In genomic region chr10:6729967-6730366, GRCh38 we compare ENCODE assay signal across 28 cellular contexts.
DNase-seq lines count a peak whose midpoint lies in the region; ATAC-seq and TF ChIP-seq lines count a peak whose summit lies in the region.
"Had no signal": no experiment of that assay in that cellular context is flagged by ENCODE, and none has a peak within 500 bp of the region (broad histone marks: within the 10 kb centered on the region; RNA-seq: fewer than 3 reads in every experiment).

No MANE protein-coding gene starts in this region.

- TSS peak; percentile 78 for BruUV-seq in PC-9 (replicated peaks; lab: Mats Ljungman, UMichigan)

- H3K27me3 ChIP-seq in PC-9 (ENCODE audit: insufficient read depth, low read depth), result no peaks in the 10 kb centered on the region
- H3K27me3 ChIP-seq: Peyer's patch had no signal

- no peaks in the 10 kb centered on the region for H3K9me3 ChIP-seq in PC-9 (ENCODE audit: insufficient read depth, low read depth)
- H3K9me3 ChIP-seq: heart right ventricle, Peyer's patch, sigmoid colon, tibial artery had no signal

- no peak overlapping the region for H3K27ac ChIP-seq in PC-9
- H3K27ac ChIP-seq: 22Rv1, heart right ventricle, parathyroid adenoma, Peyer's patch, SK-N-MC, tibial artery had no signal

- no peaks in the 10 kb centered on the region for H3K79me2 ChIP-seq in PC-9 (ENCODE audit: low read depth)
- H3K79me2 ChIP-seq: parathyroid adenoma had no signal

- H2AFZ ChIP-seq in PC-9, result no peak overlapping the region
- H2AFZ ChIP-seq: parathyroid adenoma had no signal

- intact Hi-C loops in PC-9 (cut with micrococcal nuclease; ENCODE audit: unreplicated experiment), result no loop called here

- ATAC-seq in HG03025 (IDR thresholded peaks at IDR 0.05; ENCODE audit: low FRiP score, unreplicated experiment), result no peak
- ATAC-seq in GM19023 (IDR thresholded peaks at IDR 0.05; ENCODE audit: unreplicated experiment), result no peak
- ATAC-seq: CD8-positive, alpha-beta T cell; effector memory CD8-positive, alpha-beta T cell; left lobe of liver; natural killer cell; T-helper 17 cell had no signal

- no peak for TF ChIP-seq CTCF in PC-9 (conservative IDR thresholded peaks at IDR 0.05)
- no peak for TF ChIP-seq CTCF in fibroblast of mammary gland (conservative IDR thresholded peaks at IDR 0.05; ENCODE audit: control insufficient read depth, insufficient read depth, low read depth, low read length)

- no peaks in the 10 kb centered on the region for H3K9me2 ChIP-seq in PC-9 (ENCODE audit: insufficient read depth)

- no peak overlapping the region for H3K4me2 ChIP-seq in PC-9

- POLR2A ChIA-PET in PC-9 (lab: Charles Lee; ENCODE audit: unreplicated experiment), result no interaction called here

- peaks cover 5% of the 10 kb centered on the region; the same call in 1 of the 2 replicates for H3F3A ChIP-seq in PC-9 (ENCODE audit: insufficient read depth, low read depth)

- no peaks in the 10 kb centered on the region for H4K20me1 ChIP-seq in PC-9 (ENCODE audit: insufficient read depth)

- H3K4me3 ChIP-seq in PC-9, result no peak overlapping the region
- H3K4me3 ChIP-seq in fibroblast of mammary gland (ENCODE audit: control insufficient read depth, low read depth, low read length), result no peak overlapping the region
- H3K4me3 ChIP-seq: heart right ventricle, Peyer's patch, sigmoid colon, SK-N-MC, tibial artery had no signal

- H3K4me1 ChIP-seq in PC-9 (replicated peaks; ENCODE audit: insufficient read depth), result peaks cover 11% of the 10 kb centered on the region
- H3K4me1 ChIP-seq: Peyer's patch, sigmoid colon, tibial artery had no signal

- H3K36me3 ChIP-seq in PC-9 (ENCODE audit: low read depth), result no peaks in the 10 kb centered on the region
- H3K36me3 ChIP-seq: heart right ventricle, Peyer's patch, sigmoid colon, tibial artery had no signal

- CTCF ChIA-PET in PC-9 (lab: Charles Lee), result no interaction called here

- peak; percentile 79 for DNase-seq in DMS153 (lab: John Stamatoyannopoulos, UW)
- DNase-seq in DMS153 treated with DMSO at 0.1 percent for 48 hours (lab: John Stamatoyannopoulos, UW; ENCODE audit: unreplicated experiment), result no peak
- DNase-seq in PC-9, result no peak
- DNase-seq in fibroblast of mammary gland (ENCODE audit: low read depth), result peak; percentile 77
- peak; percentile 63 for DNase-seq in mucosa of gallbladder (ENCODE audit: low spot score)
- no peak for DNase-seq in SHP77 treated with DMSO at 0.1 percent for 48 hours (lab: John Stamatoyannopoulos, UW)
- DNase-seq: CD8-positive, alpha-beta T cell; effector memory CD8-positive, alpha-beta T cell; GDM1; heart right ventricle; KBM-7; midbrain; MM.1S; natural killer cell; NCI-H1436; NCI-H2107; NCI-H510A; Peyer's patch; sigmoid colon; stimulated activated CD4-positive, alpha-beta T cell treated with anti-CD3 and anti-CD28 coated beads, Interleukin-15, amount 100 ng/mL, for 24 hours; T-helper 17 cell; tibial artery had no signal

Comparison
In these comparisons a context has a peak if more than half of its experiments do, and no peak if none do; other contexts are left out.
1. DNase-seq: peak in DMS153 (single experiment), fibroblast of mammary gland (single experiment) and mucosa of gallbladder (single experiment); none in DMS153 treated with DMSO at 0.1 percent for 48 hours (single experiment), PC-9 (0 of 2) and SHP77 treated with DMSO at 0.1 percent for 48 hours (single experiment).